In the genomic region with DNA sequence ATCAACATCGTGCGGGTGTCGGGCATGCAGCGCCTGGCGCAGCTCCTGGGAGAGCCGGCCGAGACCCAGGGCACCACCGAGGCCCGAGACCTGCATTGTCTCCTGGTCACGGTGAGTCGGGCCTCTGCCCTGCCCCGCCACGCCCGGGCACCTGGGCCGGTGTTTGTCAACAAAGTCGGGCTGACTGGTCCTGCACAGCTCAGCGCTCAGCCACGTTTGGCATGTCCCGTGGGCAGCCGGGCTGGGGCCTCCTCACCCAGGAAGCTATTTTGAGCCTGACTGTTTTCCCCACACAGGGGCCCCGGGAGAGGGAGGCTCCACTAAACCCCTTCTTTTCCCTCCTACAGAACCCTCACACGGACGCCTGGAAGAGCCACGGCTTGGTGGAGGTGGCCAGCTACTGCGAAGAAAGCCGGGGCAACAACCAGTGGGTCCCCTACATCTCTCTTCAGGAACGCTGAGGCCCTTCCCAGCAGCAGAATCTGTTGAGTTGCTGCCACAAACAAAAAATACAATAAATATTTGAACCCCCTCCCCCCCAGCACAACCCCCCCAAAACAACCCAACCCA, we compare ENCODE assay signal across 8 cellular contexts. TPM values are rescaled to one million over a fixed set of nuclear protein-coding genes. Genes with fewer than 3 reads are reported as not detected.
DNase-seq lines count a peak whose midpoint lies in the region; ATAC-seq and TF ChIP-seq lines count a peak whose summit lies in the region.

No MANE protein-coding gene starts in this region.

- intact Hi-C loops in activated B cell treated with CpG ODN at 0.5 μM for 24 hours (cut with micrococcal nuclease) = loop anchor here (5.0 kb wide), 4 partner anchors 35 to 825 kb away; a partner anchor contains a TSS

- peak overlapping the region; percentile 99 for H3K4me3 Mint-ChIP-seq in activated B cell treated with CpG ODN at 0.5 μM for 24 hours
- H3K4me3 Mint-ChIP-seq in naive B cell = peak overlapping the region; percentile 93 to 100 (median 98)

- peaks cover 32% of the 10 kb centered on the region for H3K4me1 Mint-ChIP-seq in activated B cell treated with CpG ODN at 0.5 μM for 24 hours
- H3K4me1 Mint-ChIP-seq in naive B cell = peaks cover 33 to 37% (median 35%) of the 10 kb centered on the region in 3 donors

- H3K27ac Mint-ChIP-seq in activated B cell treated with CpG ODN at 0.5 μM for 24 hours (peak overlapping the region; percentile 93), naive B cell (peak overlapping the region; percentile 96 to 99 (median 98))

- H3K27me3 Mint-ChIP-seq in activated B cell treated with CpG ODN at 0.5 μM for 24 hours (no peaks in the 10 kb centered on the region), naive B cell (peaks cover 0 to 3% (median 0%) of the 10 kb centered on the region in 3 donors)

- peak; percentile 67 for DNase-seq in H7
- DNase-seq in activated B cell treated with CpG ODN at 0.5 μM for 24 hours = peak; percentile 51
- DNase-seq in epithelial cell of esophagus (ENCODE audit: low read depth) = peak; percentile 76
- no peak for DNase-seq in naive B cell
- DNase-seq in GM10266 (ENCODE audit: extremely low spot score) = no peak
- no peak for DNase-seq in Kasumi-1 (lab: John Stamatoyannopoulos, UW)
- no peak for DNase-seq in activated gamma-delta T cell treated with Interleukin-2 at 50 U/mL for 16 hours

- CTCF ChIA-PET in activated B cell treated with CpG ODN at 0.5 μM for 24 hours (lab: Charles Lee) = interaction anchor here (1.3 to 6.6 kb wide), 6 partner anchors 101 to 171 kb away, joined by 4 to 131 read pairs (median 10); no protein-coding TSS in a partner anchor

- H3K9me3 Mint-ChIP-seq in activated B cell treated with CpG ODN at 0.5 μM for 24 hours (peaks cover 2% of the 10 kb centered on the region), naive B cell (peaks cover 0 to 8% (median 4%) of the 10 kb centered on the region in 7 donors)

- peak overlapping the region; percentile 95 for H3K4me3 ChIP-seq in H7 (ENCODE audit: insufficient read depth, low read depth, low read length)
- peak overlapping the region; percentile 93 for H3K4me3 ChIP-seq in epithelial cell of esophagus (ENCODE audit: low read length)

- POLR2A ChIA-PET in activated B cell treated with CpG ODN at 0.5 μM for 24 hours (lab: Charles Lee) = interaction anchor here (0.6 to 10.8 kb wide), 54 partner anchors 7 to 1994 kb away, joined by 3 to 979 read pairs (median 8); a partner anchor contains a TSS

- ATAC-seq in activated B cell treated with CpG ODN at 0.5 μM for 24 hours (ENCODE audit: low read depth) (no peak), naive B cell (ENCODE audit: low read depth in 2 of 2) (no peak), HG03571 (IDR thresholded peaks at IDR 0.05; ENCODE audit: unreplicated experiment) (no peak)

- peaks cover 2% of the 10 kb centered on the region; the same call in 1 of the 2 replicates for H3K36me3 ChIP-seq in H7 (replicated peaks; ENCODE audit: control insufficient read depth, insufficient read depth, low read length)

- peaks cover 28% of the 10 kb centered on the region for H3K36me3 Mint-ChIP-seq in activated B cell treated with CpG ODN at 0.5 μM for 24 hours (ENCODE audit: low read depth)
- H3K36me3 Mint-ChIP-seq in naive B cell = no peaks in the 10 kb centered on the region

- no peak for TF ChIP-seq CTCF in activated B cell treated with CpG ODN at 0.5 μM for 24 hours (IDR thresholded peaks at IDR 0.05)
- TF ChIP-seq CTCF in epithelial cell of esophagus (IDR thresholded peaks at IDR 0.05; ENCODE audit: insufficient read depth, low read depth, low read length, missing control alignments) = no peak
- TF ChIP-seq CTCF in GM10266 (IDR thresholded peaks at IDR 0.05; ENCODE audit: control insufficient read depth, insufficient read depth, low read depth, missing control alignments) = no peak

- peaks cover 6% of the 10 kb centered on the region; the same call in 1 of the 2 replicates for H3K27me3 ChIP-seq in H7 (ENCODE audit: control insufficient read depth, insufficient read depth, low read length)

RNA-seq across cellular contexts. Expression of a gene that starts 1.3 kb away (rescaled TPM):
- total RNA-seq in H7 (2014; rRNA removed; shearing (Covaris generic)) = 29.4 and 39.9 TPM in 2 replicates
- 291 and 302 TPM in 2 replicates for total RNA-seq in activated B cell treated with CpG ODN at 0.5 μM for 24 hours
- polyA plus RNA-seq in naive B cell (ENCODE audit: low read depth in 6 of 6) = 100 to 1,000 TPM in 3 of 6 donors, 10 to 100 TPM in 3; 40.2 to 177 (median 125) TPM

RNA-seq across cellular contexts. Expression of a gene that starts 20.5 kb away (rescaled TPM):
- total RNA-seq in H7 (2014; rRNA removed; shearing (Covaris generic)) = 204 and 229 TPM in 2 replicates
- 36.4 and 39.2 TPM in 2 replicates for total RNA-seq in activated B cell treated with CpG ODN at 0.5 μM for 24 hours
- 1 to 10 TPM; 3.2 to 5.4 (median 4.5) TPM for polyA plus RNA-seq in naive B cell (ENCODE audit: low read depth in 6 of 6)

RNA-seq across cellular contexts. Expression of a gene that starts 49.8 kb away (rescaled TPM):
- 176 and 179 TPM in 2 replicates for total RNA-seq in H7 (2014; rRNA removed; shearing (Covaris generic))
- total RNA-seq in activated B cell treated with CpG ODN at 0.5 μM for 24 hours = 63.9 and 65.3 TPM in 2 replicates
- 10 to 100 TPM; 50.0 to 99.3 (median 70.8) TPM for polyA plus RNA-seq in naive B cell (ENCODE audit: low read depth in 6 of 6)

Comparison
In these comparisons a context has a peak if more than half of its experiments do, and no peak if none do; other contexts are left out.
1. DNase-seq: peak in H7 (single experiment), activated B cell treated with CpG ODN at 0.5 μM for 24 hours (single experiment) and epithelial cell of esophagus (single experiment); none in naive B cell (single experiment), GM10266 (single experiment), Kasumi-1 (0 of 2) and activated gamma-delta T cell treated with Interleukin-2 at 50 U/mL for 16 hours (single experiment).